ENCODE assay signal across 15 cellular contexts in genomic region chr1:110462964-110463363, GRCh38. TPM values are rescaled to one million over a fixed set of nuclear protein-coding genes. Genes with fewer than 3 reads are reported as not detected.
DNase-seq lines count a peak whose midpoint lies in the region; TF ChIP-seq lines count a peak whose summit lies in the region.
"Had no signal": no experiment of that assay in that cellular context is flagged by ENCODE, and none has a peak within 500 bp of the region (broad histone marks: within the 10 kb centered on the region; RNA-seq: fewer than 3 reads in every experiment).

No MANE protein-coding gene starts in this region.

- H3K4me1 ChIP-seq in smooth muscle cell (ENCODE audit: low read depth): no peaks in the 10 kb centered on the region
- H3K4me1 ChIP-seq: right lobe of liver had no signal

- peak overlapping the region; percentile 39 for H3K9ac ChIP-seq in smooth muscle cell (ENCODE audit: low read depth)

- H3K27ac ChIP-seq in RWPE1 (peak overlapping the region; percentile 31; the same call in 1 of the 2 replicates), smooth muscle cell (ENCODE audit: low read depth) (peak overlapping the region; percentile 95)
- H3K27ac ChIP-seq: heart right ventricle, right lobe of liver had no signal

- no peaks in the 10 kb centered on the region for H4K20me1 ChIP-seq in smooth muscle cell (ENCODE audit: low read depth)

- peak overlapping the region; percentile 46 for H3K4me2 ChIP-seq in smooth muscle cell

- no peaks in the 10 kb centered on the region for H3K9me3 ChIP-seq in smooth muscle cell (replicated peaks; ENCODE audit: low read depth)
- H3K9me3 ChIP-seq: heart right ventricle, left lung, right lobe of liver had no signal

- DNase-seq in EH (ENCODE audit: low read depth) (peak; percentile 20), RWPE1 (ENCODE audit: low spot score) (no peak), fibroblast of pulmonary artery (ENCODE audit: low read depth) (no peak), smooth muscle cell (lab: John Stamatoyannopoulos, UW; ENCODE audit: unreplicated experiment) (no peak), mesenteric fat pad (ENCODE audit: low spot score) (no peak), hepatic stellate cell (ENCODE audit: low spot score) (no peak), GM10266 (ENCODE audit: extremely low spot score) (no peak)
- DNase-seq: activated CD4-positive, alpha-beta T cell treated with anti-CD3 and anti-CD28 coated beads, Interleukin-2, amount 50 U/mL, for 1 hour; activated T-cell treated with anti-CD3 and anti-CD28 coated beads, Interleukin-2, amount 50 U/mL, for 72 hours; Calu3; heart right ventricle; left lung; NCI-H1436 treated with DMSO at 0.1 percent for 48 hours; right lobe of liver; stimulated activated naive CD8-positive, alpha-beta T cell treated with anti-CD3 and anti-CD28 coated beads, Interleukin-15, amount 100 ng/mL, for 72 hours had no signal

- POLR2A ChIA-PET in RWPE1 (lab: Yijun Ruan, JAX; ENCODE audit: low non-redundant PET): interaction anchor here (1.4 kb wide), 1 partner anchor 50 kb away, joined by 3 read pairs; no protein-coding TSS in a partner anchor

- TF ChIP-seq CTCF in RWPE1 (conservative IDR thresholded peaks at IDR 0.05; ENCODE audit: low read depth) (no peak), fibroblast of pulmonary artery (IDR thresholded peaks at IDR 0.05; ENCODE audit: low read length, missing control alignments) (peak; percentile 13), smooth muscle cell (IDR thresholded peaks at IDR 0.05; ENCODE audit: borderline replicate concordance, insufficient read depth, poor library complexity, severe bottlenecking) (no peak), GM10266 (IDR thresholded peaks at IDR 0.05; ENCODE audit: control insufficient read depth, insufficient read depth, low read depth, missing control alignments) (no peak)

- no peaks in the 10 kb centered on the region for H3K36me3 ChIP-seq in smooth muscle cell (ENCODE audit: low read depth)
- H3K36me3 ChIP-seq: heart right ventricle, left lung, right lobe of liver had no signal

- CTCF ChIA-PET in RWPE1 (lab: Yijun Ruan, JAX): interaction anchor here (0.5 to 6.0 kb wide), 4 partner anchors 33 to 1162 kb away, joined by 3 to 43 read pairs (median 6); no protein-coding TSS in a partner anchor

- peaks cover 12% of the 10 kb centered on the region for H3F3A ChIP-seq in smooth muscle cell (ENCODE audit: low read depth)

- no peak overlapping the region for H2AFZ ChIP-seq in smooth muscle cell (ENCODE audit: low read depth)

- H3K79me2 ChIP-seq in smooth muscle cell (ENCODE audit: low read depth): no peaks in the 10 kb centered on the region

- H3K4me3 ChIP-seq in fibroblast of pulmonary artery (replicated peaks; ENCODE audit: low read depth, low read length) (no peak overlapping the region), smooth muscle cell (no peak overlapping the region)
- H3K4me3 ChIP-seq: heart right ventricle, left lung, right lobe of liver had no signal

- H3K27me3 ChIP-seq in smooth muscle cell (ENCODE audit: low read depth): no peaks in the 10 kb centered on the region
- H3K27me3 ChIP-seq: heart right ventricle, left lung, right lobe of liver had no signal

RNA-seq across cellular contexts. Expression of gene PROK1, which starts 12.0 kb away (rescaled TPM):
- 43.0 and 45.2 TPM in 2 replicates for total RNA-seq in smooth muscle cell
- 66.2 and 69.5 TPM in 2 replicates for polyA plus RNA-seq in smooth muscle cell
- total RNA-seq in mesenteric fat pad: 1.3 TPM
- total RNA-seq: Calu3, left lung, right lobe of liver had no signal

RNA-seq across cellular contexts. Expression of gene LAMTOR5, which starts 55.5 kb away (rescaled TPM):
- total RNA-seq in smooth muscle cell (72.7 and 81.1 TPM in 2 replicates), mesenteric fat pad (134 TPM)
- 150 and 175 TPM in 2 replicates for polyA plus RNA-seq in smooth muscle cell

RNA-seq across cellular contexts. Expression of gene KCNA10, which starts 56.0 kb away (rescaled TPM):
- not detected in 2 replicates for total RNA-seq in smooth muscle cell
- polyA plus RNA-seq in smooth muscle cell: not detected in 2 replicates
- not detected for total RNA-seq in mesenteric fat pad
- total RNA-seq: activated T-cell treated with anti-CD3 and anti-CD28 coated beads, Interleukin-2, amount 50 U/mL, for 72 hours; Calu3; heart right ventricle; left lung; right lobe of liver had no signal
- polyA plus RNA-seq: heart right ventricle had no signal

Comparison
In these comparisons a context has a peak if more than half of its experiments do, and no peak if none do; other contexts are left out.
1. RNA of gene PROK1, which starts 12.0 kb away (total RNA-seq): 43.0 to 45.2 TPM in smooth muscle cell; 1.3 TPM in mesenteric fat pad (single experiment); every median in the first group is over 10 times any median in the second.